In genomic region chr1:116320846-116321245, GRCh38 we compare ENCODE assay signal across 1 cellular context.
TF ChIP-seq lines count a peak whose summit lies in the region.

No MANE protein-coding gene starts in this region.

TF ChIP-seq in K562, 482 proteins besides CTCF, POLR2A, EP300 and RAD21:
- TF ChIP-seq ZNF592 (IDR thresholded peaks at IDR 0.05) (peak; percentile 47; the same call in 1 of the 2 replicates), MAFG (tag; conservative IDR thresholded peaks at IDR 0.05) (peak; percentile 76), NFE2L1 (tag; IDR thresholded peaks at IDR 0.05; ENCODE audit: borderline replicate concordance, low read depth) (peak; percentile 63), IFI16 (CRISPR knock-in tag; IDR thresholded peaks at IDR 0.05) (no peak), DPF2 (IDR thresholded peaks at IDR 0.05) (no peak), MAFF (IDR thresholded peaks at IDR 0.05; ENCODE audit: low read length) (peak; percentile 35; the same call in 1 of the 2 replicates), NR0B1 (IDR thresholded peaks at IDR 0.05; ENCODE audit: partially characterized antibody) (no peak), ERF (CRISPR knock-in tag; IDR thresholded peaks at IDR 0.05) (no peak), ZNF316 (IDR thresholded peaks at IDR 0.05) (peak; percentile 81), ZC3H4 (CRISPR knock-in tag; IDR thresholded peaks at IDR 0.05; ENCODE audit: borderline replicate concordance) (no peak), PRPF4 (IDR thresholded peaks at IDR 0.05; ENCODE audit: insufficient read depth, low read depth, low read length, poor library complexity, severe bottlenecking) (no peak), HBP1 (CRISPR knock-in tag; IDR thresholded peaks at IDR 0.05) (no peak), C11orf30 (IDR thresholded peaks at IDR 0.05; ENCODE audit: low read depth) (peak; percentile 58; the same call in 1 of the 2 replicates), BCL6 (CRISPR knock-in tag; IDR thresholded peaks at IDR 0.05) (no peak)
